27 cellular contexts compared by ENCODE assay signal in genomic region chr6:56378507-56378906, GRCh38.
DNase-seq lines count a peak whose midpoint lies in the region; TF ChIP-seq lines count a peak whose summit lies in the region.
"Had no signal": no experiment of that assay in that cellular context is flagged by ENCODE, and none has a peak within 500 bp of the region (broad histone marks: within the 10 kb centered on the region; RNA-seq: fewer than 3 reads in every experiment).

No MANE protein-coding gene starts in this region.

- H3K4me2 ChIP-seq in mesenchymal stem cell (ENCODE audit: low read length, poor library complexity, severe bottlenecking), result no peak overlapping the region
- H3K4me2 ChIP-seq: BLaER1, GM23338 had no signal

- peak overlapping the region; percentile 9 for H4K8ac ChIP-seq in mesenchymal stem cell (ENCODE audit: low read length)

- H3K4me1 ChIP-seq in Caco-2, result peaks cover 14% of the 10 kb centered on the region
- peaks cover 4% of the 10 kb centered on the region for H3K4me1 ChIP-seq in mesenchymal stem cell (ENCODE audit: control insufficient read depth, insufficient read depth, low read depth, low read length)
- H3K4me1 ChIP-seq in thymus (ENCODE audit: control insufficient read depth, insufficient read depth, low read length), result no peaks in the 10 kb centered on the region
- H3K4me1 ChIP-seq: BLaER1 had no signal

- H3K27me3 Mint-ChIP-seq in Caco-2 (ENCODE audit: insufficient read depth, unreplicated experiment), result no peaks in the 10 kb centered on the region
- H3K27me3 Mint-ChIP-seq: CD4-positive, alpha-beta T cell had no signal

- no peak overlapping the region for H3K4me3 Mint-ChIP-seq in Caco-2 (ENCODE audit: unreplicated experiment)
- H3K4me3 Mint-ChIP-seq: CD4-positive, alpha-beta T cell; GM23338 had no signal

- H3K27ac Mint-ChIP-seq in Caco-2 (ENCODE audit: unreplicated experiment), result peak overlapping the region; percentile 3
- H3K27ac Mint-ChIP-seq: CD4-positive, alpha-beta T cell; GM23338 had no signal

- H2BK120ac ChIP-seq in mesenchymal stem cell (ENCODE audit: low read depth, low read length), result no peak overlapping the region

- POLR2A ChIA-PET in Caco-2 (lab: Charles Lee), result no interaction called here

- no peak overlapping the region for H2AK5ac ChIP-seq in mesenchymal stem cell (ENCODE audit: low read length, severe bottlenecking)

- in situ Hi-C loops in GM13976 (cut with MboI; ENCODE audit: low sequenced_read_pairs, unreplicated experiment), result no loop called here

- no peak overlapping the region for H3K4me3 ChIP-seq in Caco-2 (ENCODE audit: low read depth, low read length)
- H3K4me3 ChIP-seq in epithelial cell of esophagus (ENCODE audit: low read length), result no peak overlapping the region
- H3K4me3 ChIP-seq in mesenchymal stem cell (ENCODE audit: insufficient read depth in 1 of 2, low read depth in 1 of 2, low read length in 2 of 2), result no peak overlapping the region
- no peak overlapping the region for H3K4me3 ChIP-seq in thymus (ENCODE audit: low read length)
- H3K4me3 ChIP-seq: BLaER1, GM12878, GM23338, HAP-1 had no signal

- intact Hi-C loops in Caco-2 (cut with micrococcal nuclease; ENCODE audit: unreplicated experiment), result no loop called here

- no peak overlapping the region for H2BK15ac ChIP-seq in mesenchymal stem cell (ENCODE audit: low read depth, poor library complexity, severe bottlenecking)

- H3K27me3 ChIP-seq in Caco-2 (replicated peaks; ENCODE audit: control insufficient read depth, insufficient read depth, low read length) (no peaks in the 10 kb centered on the region), mesenchymal stem cell (ENCODE audit: control insufficient read depth in 1 of 2, insufficient read depth in 1 of 2, low read length in 2 of 2) (peaks cover 0 to 6% of the 10 kb centered on the region in 2 experiments), thymus (ENCODE audit: control insufficient read depth, insufficient read depth) (no peaks in the 10 kb centered on the region)
- H3K27me3 ChIP-seq: BLaER1 had no signal

- no peak overlapping the region for H3K14ac ChIP-seq in mesenchymal stem cell (ENCODE audit: low read length in 2 of 2)

- H3K4ac ChIP-seq in mesenchymal stem cell (ENCODE audit: low read depth in 1 of 2, low read length in 2 of 2), result no peak overlapping the region

- CTCF ChIA-PET in Caco-2 (lab: Charles Lee), result no interaction called here

- no TSS peak for BruUV-seq in Caco-2 (replicated peaks; lab: Mats Ljungman, UMichigan)

- H3K9me3 ChIP-seq in Caco-2 (no peaks in the 10 kb centered on the region), mesenchymal stem cell (ENCODE audit: control insufficient read depth, low read length) (no peaks in the 10 kb centered on the region), thymus (ENCODE audit: control insufficient read depth) (no peaks in the 10 kb centered on the region)
- H3K9me3 ChIP-seq: BLaER1, HAP-1 had no signal

- DNase-seq in Caco-2, result no peak
- DNase-seq in epithelial cell of esophagus (ENCODE audit: low read depth), result peak; percentile 15
- no peak for DNase-seq in mesenchymal stem cell
- DNase-seq in GM13976 (ENCODE audit: low spot score), result no peak
- DNase-seq in hippocampal formation (lab: John Stamatoyannopoulos, UW), result no peak
- no peak for DNase-seq in NCI-H187 treated with DMSO at 0.1 percent for 48 hours (lab: John Stamatoyannopoulos, UW)
- no peak for DNase-seq in HPDE6-E6E7 (ENCODE audit: extremely low spot score)
- DNase-seq: ACHN; CD4-positive, alpha-beta T cell; COR-L47; DMS 273 treated with DMSO at 0.1 percent for 48 hours; DMS79 treated with DMSO at 0.1 percent for 48 hours; KBM-7; NCI-H1092 treated with DMSO at 0.1 percent for 48 hours; NCI-H1436 treated with DMSO at 0.1 percent for 48 hours; NCI-H2029 treated with DMSO at 0.1 percent for 48 hours; NCI-H2171; NCI-H345; NCI-H524 treated with DMSO at 0.1 percent for 48 hours; SHP77 had no signal

- no peak overlapping the region for H2AFZ ChIP-seq in mesenchymal stem cell (ENCODE audit: low read depth, low read length)

- H3K18ac ChIP-seq in mesenchymal stem cell (ENCODE audit: low read depth in 1 of 2, low read length in 2 of 2), result peak overlapping the region in 1 of 2 experiments; percentile 56

- no peaks in the 10 kb centered on the region for H3K36me3 Mint-ChIP-seq in Caco-2 (ENCODE audit: insufficient read depth, unreplicated experiment)

- H3K27ac ChIP-seq in mesenchymal stem cell (ENCODE audit: low read length, poor library complexity, severe bottlenecking) (no peak overlapping the region), thymus (ENCODE audit: low read depth) (peak overlapping the region; percentile 61)
- H3K27ac ChIP-seq: 22Rv1, BLaER1, HL-60 had no signal

- no peak overlapping the region for H2BK5ac ChIP-seq in mesenchymal stem cell (ENCODE audit: low read depth, low read length, poor library complexity, severe bottlenecking)

- no peaks in the 10 kb centered on the region for H3K9me3 Mint-ChIP-seq in Caco-2 (ENCODE audit: unreplicated experiment)
- H3K9me3 Mint-ChIP-seq: CD4-positive, alpha-beta T cell; GM23338 had no signal

- 94% methylated on average over 4 of the region's 4 CpGs for WGBS in mesenchymal stem cell
- WGBS in thymus, result 96% methylated on average over 4 of the region's 4 CpGs

- H4K91ac ChIP-seq in mesenchymal stem cell (ENCODE audit: low read length), result no peak overlapping the region

- no peaks in the 10 kb centered on the region for H3K79me1 ChIP-seq in mesenchymal stem cell (replicated peaks; ENCODE audit: low read length, poor library complexity, severe bottlenecking)

- H3K9ac ChIP-seq in mesenchymal stem cell (ENCODE audit: low read length), result no peak overlapping the region
- H3K9ac ChIP-seq: BLaER1 had no signal

- no peak overlapping the region for H3K23ac ChIP-seq in mesenchymal stem cell (ENCODE audit: low read length in 2 of 2)

- TF ChIP-seq CTCF in Caco-2 (IDR thresholded peaks at IDR 0.05; ENCODE audit: insufficient read depth in 1 of 2, low read depth in 1 of 2, low read length in 1 of 2, severe bottlenecking in 1 of 2, unreplicated experiment in 1 of 2) (no peak), epithelial cell of esophagus (IDR thresholded peaks at IDR 0.05; ENCODE audit: insufficient read depth, low read depth, low read length, missing control alignments) (no peak), GM13976 (IDR thresholded peaks at IDR 0.05; ENCODE audit: borderline replicate concordance, control extremely low read depth, extremely low read depth, insufficient read depth, missing control alignments) (no peak)

- no peaks in the 10 kb centered on the region for H3K36me3 ChIP-seq in Caco-2 (ENCODE audit: control insufficient read depth, insufficient read depth, low read length)
- no peaks in the 10 kb centered on the region for H3K36me3 ChIP-seq in mesenchymal stem cell (ENCODE audit: control insufficient read depth in 1 of 2, insufficient read depth in 2 of 2, low read depth in 1 of 2, low read length in 2 of 2)
- H3K36me3 ChIP-seq in thymus (ENCODE audit: control insufficient read depth, insufficient read depth), result no peaks in the 10 kb centered on the region
- H3K36me3 ChIP-seq: BLaER1, HAP-1 had no signal

- no peak overlapping the region for H2BK12ac ChIP-seq in mesenchymal stem cell (ENCODE audit: low read length in 2 of 2)

- peaks cover 25% of the 10 kb centered on the region for H3K4me1 Mint-ChIP-seq in Caco-2 (ENCODE audit: low read depth, unreplicated experiment)
- H3K4me1 Mint-ChIP-seq: GM23338 had no signal
